In the genomic region with DNA sequence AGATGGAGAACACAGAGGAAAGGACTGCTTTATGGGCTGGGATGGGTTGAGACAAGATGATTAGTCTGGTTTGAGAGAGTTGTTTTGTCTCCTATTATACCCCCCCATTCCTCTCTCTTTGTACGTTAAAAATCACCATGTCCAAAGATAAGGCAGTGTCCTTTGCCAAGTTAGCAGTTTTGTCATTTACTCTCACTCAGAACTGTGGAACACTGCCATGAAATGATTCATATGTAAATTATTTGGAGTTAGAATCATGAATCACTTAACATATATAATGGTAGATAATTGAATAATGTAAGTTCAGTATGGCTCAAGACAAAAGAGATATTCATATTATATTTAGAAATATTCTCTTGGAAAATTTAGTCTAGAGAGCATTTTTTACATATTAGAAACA, we compare ENCODE assay signal across 14 cellular contexts.
DNase-seq lines count a peak whose midpoint lies in the region; TF ChIP-seq lines count a peak whose summit lies in the region.
"Had no signal": no experiment of that assay in that cellular context is flagged by ENCODE, and none has a peak within 500 bp of the region (broad histone marks: within the 10 kb centered on the region; RNA-seq: fewer than 3 reads in every experiment).

No MANE protein-coding gene starts in this region.

- H3K9me3 ChIP-seq in A673 (ENCODE audit: low read depth, low read length, poor library complexity, severe bottlenecking) (no peaks in the 10 kb centered on the region), SJCRH30 (replicated peaks) (no peaks in the 10 kb centered on the region)

- 30 to 41% methylated on average over 1 of the region's 1 CpG for WGBS in lower leg skin, 2 donors

- intact Hi-C loops in A673 (cut with micrococcal nuclease; ENCODE audit: unreplicated experiment) (no loop called here), lower leg skin (cut with DNase I; ENCODE audit: low total_unique reads) (no loop called here)

- H3K36me3 ChIP-seq in A673 (ENCODE audit: insufficient read depth, low read length, poor library complexity, severe bottlenecking) (no peaks in the 10 kb centered on the region), SJCRH30 (no peaks in the 10 kb centered on the region)

- TF ChIP-seq CTCF in A673 (conservative IDR thresholded peaks at IDR 0.05; ENCODE audit: low read depth, low read length) (no peak), lower leg skin (IDR thresholded peaks at IDR 0.05) (no peak)

- TF ChIP-seq POLR2A in lower leg skin (IDR thresholded peaks at IDR 0.05), result no peak

- H3K4me1 ChIP-seq in A673 (ENCODE audit: insufficient read depth, low read length, poor library complexity, severe bottlenecking) (peaks cover 31% of the 10 kb centered on the region), SJCRH30 (no peaks in the 10 kb centered on the region)

- CTCF ChIA-PET in A673 (lab: Charles Lee), result no interaction called here

- POLR2A ChIA-PET in A673 (lab: Charles Lee; ENCODE audit: low non-redundant PET), result no interaction called here

- H3K27ac ChIP-seq in A673 (ENCODE audit: low read depth, low read length, poor library complexity, severe bottlenecking) (no peak overlapping the region), SJCRH30 (no peak overlapping the region)

- DNase-seq in A673 (ENCODE audit: low spot score) (peak; percentile 86), HS-5 (ENCODE audit: low read depth) (peak; percentile 93), amniotic epithelial cell (ENCODE audit: low read depth) (peak; percentile 41), fibroblast of peridontal ligament (ENCODE audit: extremely low read depth) (peak; percentile 75), lower leg skin (ENCODE audit: low spot score in 2 of 2) (no peak), ecto neural progenitor cell (ENCODE audit: low spot score) (no peak), SJCRH30 (no peak), NCI-H2029 (lab: John Stamatoyannopoulos, UW) (no peak)
- DNase-seq: activated B cell treated with CpG ODN at 0.5 μM for 24 hours; activated naive CD8-positive, alpha-beta T cell treated with anti-CD3 and anti-CD28 coated beads, Interleukin-2, amount 10 ng/mL, durations not matched to agents 7 days and 5 days; DND-41; naive thymus-derived CD4-positive, alpha-beta T cell; NCI-H2107; retina had no signal

- no peaks in the 10 kb centered on the region for H3K27me3 ChIP-seq in A673 (replicated peaks; ENCODE audit: insufficient read depth, low read depth, low read length, poor library complexity)
- H3K27me3 ChIP-seq in SJCRH30, result no peaks in the 10 kb centered on the region

- no peak overlapping the region for H3K4me3 ChIP-seq in A673 (ENCODE audit: low read depth, low read length, poor library complexity, severe bottlenecking)
- no peak overlapping the region for H3K4me3 ChIP-seq in lower leg skin (ENCODE audit: low read depth, poor library complexity, severe bottlenecking)
- no peak overlapping the region for H3K4me3 ChIP-seq in SJCRH30

- BruUV-seq in A673 (replicated peaks; lab: Mats Ljungman, UMichigan), result no TSS peak

Comparison
In these comparisons a context has a peak if more than half of its experiments do, and no peak if none do; other contexts are left out.
1. DNase-seq: peak in A673 (single experiment), HS-5 (single experiment), amniotic epithelial cell (single experiment) and fibroblast of peridontal ligament (single experiment); none in lower leg skin (0 of 2), ecto neural progenitor cell (single experiment), SJCRH30 (0 of 2) and NCI-H2029 (single experiment).